Comparison of ENCODE assay signal across 19 cellular contexts in genomic region chrX:85914431-85914830, GRCh38.
DNase-seq lines count a peak whose midpoint lies in the region; ATAC-seq and TF ChIP-seq lines count a peak whose summit lies in the region.
"Had no signal": no experiment of that assay in that cellular context is flagged by ENCODE, and none has a peak within 500 bp of the region (broad histone marks: within the 10 kb centered on the region; RNA-seq: fewer than 3 reads in every experiment).

No MANE protein-coding gene starts in this region.

- no peaks in the 10 kb centered on the region for H3K4me1 Mint-ChIP-seq in activated naive CD8-positive, alpha-beta T cell treated with anti-CD3 and anti-CD28 coated beads, Interleukin-2, amount 10 ng/mL, durations not matched to agents 7 days and 5 days
- peaks cover 12% of the 10 kb centered on the region for H3K4me1 Mint-ChIP-seq in activated naive CD8-positive, alpha-beta T cell treated with anti-CD3 and anti-CD28 coated beads, Interleukin-2, amount 50 U/mL, for 24 hours
- H3K4me1 Mint-ChIP-seq in memory B cell, result peaks cover 16% of the 10 kb centered on the region
- H3K4me1 Mint-ChIP-seq in stimulated activated memory B cell treated with anti-CD40 and anti-IgM and Interleukin-4, amounts not matched to agents 10 μg/mL and 1 μg/mL and 100 μg/mL, for 72 hours, result peaks cover 14% of the 10 kb centered on the region

- POLR2A ChIA-PET in activated naive CD8-positive, alpha-beta T cell treated with anti-CD3 and anti-CD28 coated beads, Interleukin-2, amount 10 ng/mL, durations not matched to agents 7 days and 5 days (lab: Charles Lee), result no interaction called here

- no peak for ATAC-seq in activated naive CD8-positive, alpha-beta T cell treated with anti-CD3 and anti-CD28 coated beads, Interleukin-2, amount 10 ng/mL, durations not matched to agents 7 days and 5 days (ENCODE audit: low read depth)
- ATAC-seq in activated naive CD8-positive, alpha-beta T cell treated with anti-CD3 and anti-CD28 coated beads, Interleukin-2, amount 50 U/mL, for 24 hours, result no peak
- no peak for ATAC-seq in memory B cell (ENCODE audit: low read depth)
- ATAC-seq in stimulated activated memory B cell treated with anti-CD40 and anti-IgM and Interleukin-4, amounts not matched to agents 10 μg/mL and 1 μg/mL and 100 μg/mL, for 72 hours, result no peak
- ATAC-seq: A549 had no signal

- H3K4me3 ChIP-seq in testis, result no peak overlapping the region
- H3K4me3 ChIP-seq: A549 had no signal

- peak overlapping the region; percentile 24 for H3K27ac Mint-ChIP-seq in activated naive CD8-positive, alpha-beta T cell treated with anti-CD3 and anti-CD28 coated beads, Interleukin-2, amount 10 ng/mL, durations not matched to agents 7 days and 5 days
- no peak overlapping the region for H3K27ac Mint-ChIP-seq in activated naive CD8-positive, alpha-beta T cell treated with anti-CD3 and anti-CD28 coated beads, Interleukin-2, amount 50 U/mL, for 24 hours
- peak overlapping the region; percentile 26 for H3K27ac Mint-ChIP-seq in memory B cell
- peak overlapping the region; percentile 35 for H3K27ac Mint-ChIP-seq in stimulated activated memory B cell treated with anti-CD40 and anti-IgM and Interleukin-4, amounts not matched to agents 10 μg/mL and 1 μg/mL and 100 μg/mL, for 72 hours
- H3K27ac Mint-ChIP-seq: CD4-positive, alpha-beta memory T cell had no signal

- WGBS in testis, 2 donors, result 89 to 94% methylated on average over 5 to 6 of the region's 6 CpGs

- no peak overlapping the region for H3K4me3 Mint-ChIP-seq in activated naive CD8-positive, alpha-beta T cell treated with anti-CD3 and anti-CD28 coated beads, Interleukin-2, amount 10 ng/mL, durations not matched to agents 7 days and 5 days
- H3K4me3 Mint-ChIP-seq in activated naive CD8-positive, alpha-beta T cell treated with anti-CD3 and anti-CD28 coated beads, Interleukin-2, amount 50 U/mL, for 24 hours, result no peak overlapping the region
- no peak overlapping the region for H3K4me3 Mint-ChIP-seq in memory B cell
- H3K4me3 Mint-ChIP-seq in stimulated activated memory B cell treated with anti-CD40 and anti-IgM and Interleukin-4, amounts not matched to agents 10 μg/mL and 1 μg/mL and 100 μg/mL, for 72 hours, result no peak overlapping the region

- H3K27ac ChIP-seq in testis, result no peak overlapping the region
- H3K27ac ChIP-seq: A549 had no signal

- H3K4me1 ChIP-seq in testis, result no peaks in the 10 kb centered on the region
- H3K4me1 ChIP-seq: A549 had no signal

- H3K9me3 Mint-ChIP-seq in activated naive CD8-positive, alpha-beta T cell treated with anti-CD3 and anti-CD28 coated beads, Interleukin-2, amount 10 ng/mL, durations not matched to agents 7 days and 5 days, result no peaks in the 10 kb centered on the region
- H3K9me3 Mint-ChIP-seq in activated naive CD8-positive, alpha-beta T cell treated with anti-CD3 and anti-CD28 coated beads, Interleukin-2, amount 50 U/mL, for 24 hours, result peaks cover 3% of the 10 kb centered on the region
- no peaks in the 10 kb centered on the region for H3K9me3 Mint-ChIP-seq in memory B cell
- H3K9me3 Mint-ChIP-seq in stimulated activated memory B cell treated with anti-CD40 and anti-IgM and Interleukin-4, amounts not matched to agents 10 μg/mL and 1 μg/mL and 100 μg/mL, for 72 hours, result no peaks in the 10 kb centered on the region

- no peaks in the 10 kb centered on the region for H3K9me3 ChIP-seq in testis
- H3K9me3 ChIP-seq: A549 had no signal

- peaks cover 26% of the 10 kb centered on the region for H3K36me3 Mint-ChIP-seq in activated naive CD8-positive, alpha-beta T cell treated with anti-CD3 and anti-CD28 coated beads, Interleukin-2, amount 10 ng/mL, durations not matched to agents 7 days and 5 days
- H3K36me3 Mint-ChIP-seq in activated naive CD8-positive, alpha-beta T cell treated with anti-CD3 and anti-CD28 coated beads, Interleukin-2, amount 50 U/mL, for 24 hours (ENCODE audit: low read depth), result peaks cover 20% of the 10 kb centered on the region
- H3K36me3 Mint-ChIP-seq in memory B cell, result peaks cover 21% of the 10 kb centered on the region
- H3K36me3 Mint-ChIP-seq in stimulated activated memory B cell treated with anti-CD40 and anti-IgM and Interleukin-4, amounts not matched to agents 10 μg/mL and 1 μg/mL and 100 μg/mL, for 72 hours, result peaks cover 41% of the 10 kb centered on the region

- H3K27me3 Mint-ChIP-seq in activated naive CD8-positive, alpha-beta T cell treated with anti-CD3 and anti-CD28 coated beads, Interleukin-2, amount 10 ng/mL, durations not matched to agents 7 days and 5 days, result no peaks in the 10 kb centered on the region
- no peaks in the 10 kb centered on the region for H3K27me3 Mint-ChIP-seq in activated naive CD8-positive, alpha-beta T cell treated with anti-CD3 and anti-CD28 coated beads, Interleukin-2, amount 50 U/mL, for 24 hours
- H3K27me3 Mint-ChIP-seq in memory B cell, result no peaks in the 10 kb centered on the region
- H3K27me3 Mint-ChIP-seq in stimulated activated memory B cell treated with anti-CD40 and anti-IgM and Interleukin-4, amounts not matched to agents 10 μg/mL and 1 μg/mL and 100 μg/mL, for 72 hours, result no peaks in the 10 kb centered on the region
- H3K27me3 Mint-ChIP-seq: CD4-positive, alpha-beta memory T cell had no signal

- intact Hi-C loops in testis (cut with DNase I; ENCODE audit: low total_unique reads), result no loop called here

- no peak for TF ChIP-seq CTCF in testis (IDR thresholded peaks at IDR 0.05)

- no peak for TF ChIP-seq POLR2A in testis (IDR thresholded peaks at IDR 0.05)

- no peaks in the 10 kb centered on the region for H3K36me3 ChIP-seq in testis (ENCODE audit: low read depth, missing control alignments)

- no peak for DNase-seq in activated naive CD8-positive, alpha-beta T cell treated with anti-CD3 and anti-CD28 coated beads, Interleukin-2, amount 10 ng/mL, durations not matched to agents 7 days and 5 days
- no peak for DNase-seq in activated naive CD8-positive, alpha-beta T cell treated with anti-CD3 and anti-CD28 coated beads, Interleukin-2, amount 50 U/mL, for 24 hours
- DNase-seq in memory B cell (ENCODE audit: low spot score in 2 of 2) (no peak), T-helper 2 cell (no peak), testis (no peak), AML-193 (lab: John Stamatoyannopoulos, UW) (no peak)
- DNase-seq: 8988T; ACHN; C1 segment of cervical spinal cord; Calu3; CD4-positive, alpha-beta memory T cell; COR-L47; DMS53; DMS79 treated with DMSO at 0.1 percent for 48 hours; GF-D8; GOT3; HCEC 1CT had no signal

- H3K27me3 ChIP-seq in testis, result no peaks in the 10 kb centered on the region
